Comparison of ENCODE assay signal across 19 cellular contexts in genomic region chr9:8717146-8717545, GRCh38.
"Had no signal": no experiment of that assay in that cellular context is flagged by ENCODE, and none has a peak within 500 bp of the region (broad histone marks: within the 10 kb centered on the region; RNA-seq: fewer than 3 reads in every experiment).

No MANE protein-coding gene starts in this region.

- H3K36me3 Mint-ChIP-seq: activated naive CD4-positive, alpha-beta T cell treated with anti-CD3 and anti-CD28 coated beads, Interleukin-2, amount 50 U/mL, for 24 hours had no signal

- H3K4me1 Mint-ChIP-seq: activated CD4-positive, alpha-beta T cell treated with anti-CD3 and anti-CD28 coated beads, Interleukin-2, amount 10 ng/mL, durations not matched to agents 7 days and 5 days; activated naive CD4-positive, alpha-beta T cell treated with anti-CD3 and anti-CD28 coated beads, Interleukin-2, amount 50 U/mL, for 24 hours had no signal

- H3K36me3 ChIP-seq: left lung had no signal

- H3K9me3 Mint-ChIP-seq: activated CD4-positive, alpha-beta T cell treated with anti-CD3 and anti-CD28 coated beads, Interleukin-2, amount 10 ng/mL, durations not matched to agents 7 days and 5 days; activated naive CD4-positive, alpha-beta T cell treated with anti-CD3 and anti-CD28 coated beads, Interleukin-2, amount 50 U/mL, for 24 hours; activated T-cell treated with anti-CD3 and anti-CD28 coated beads, Interleukin-2, amount 50 U/mL, for 24 hours; endodermal cell; neural crest cell; T-helper 1 cell treated with Interleukin-12 subunit alpha and Interleukin-12 subunit beta and Interleukin-4 antibody, amounts not matched to agents 30 μg/mL and 1 μg/mL, for 36 hours; type B pancreatic cell had no signal

- H3K27me3 Mint-ChIP-seq: activated CD4-positive, alpha-beta T cell treated with anti-CD3 and anti-CD28 coated beads, Interleukin-2, amount 10 ng/mL, durations not matched to agents 7 days and 5 days; activated naive CD4-positive, alpha-beta T cell treated with anti-CD3 and anti-CD28 coated beads, Interleukin-2, amount 50 U/mL, for 24 hours; activated T-cell treated with anti-CD3 and anti-CD28 coated beads, Interleukin-2, amount 50 U/mL, for 24 hours; progenitor cell of endocrine pancreas; type B pancreatic cell had no signal

- H3K27me3 ChIP-seq: body of pancreas, left lung, testis had no signal

- ATAC-seq: activated CD4-positive, CD25-positive, alpha-beta regulatory T cell treated with anti-CD3 and anti-CD28 coated beads, Interleukin-2, amount 50 U/mL, for 24 hours; activated CD8-positive, alpha-beta T cell treated with anti-CD3 and anti-CD28 coated beads, Interleukin-2, amount 10 ng/mL, durations not matched to agents 7 days and 5 days; body of pancreas; left lung had no signal

- H3K4me1 ChIP-seq: body of pancreas, left lung, testis had no signal

- H3K9me3 ChIP-seq: body of pancreas, left lung, testis had no signal

- H3K4me3 Mint-ChIP-seq: activated CD4-positive, alpha-beta T cell treated with anti-CD3 and anti-CD28 coated beads, Interleukin-2, amount 10 ng/mL, durations not matched to agents 7 days and 5 days; activated CD8-positive, alpha-beta T cell treated with anti-CD3 and anti-CD28 coated beads, Interleukin-2, amount 10 ng/mL, durations not matched to agents 7 days and 5 days; activated naive CD4-positive, alpha-beta T cell treated with anti-CD3 and anti-CD28 coated beads, Interleukin-2, amount 50 U/mL, for 24 hours; activated T-cell treated with anti-CD3 and anti-CD28 coated beads, Interleukin-2, amount 50 U/mL, for 24 hours; endodermal cell; neural crest cell; T-helper 1 cell treated with Interleukin-12 subunit alpha and Interleukin-12 subunit beta and Interleukin-4 antibody, amounts not matched to agents 30 μg/mL and 1 μg/mL, for 36 hours; type B pancreatic cell had no signal

- H3K27ac Mint-ChIP-seq: activated CD4-positive, alpha-beta T cell treated with anti-CD3 and anti-CD28 coated beads, Interleukin-2, amount 10 ng/mL, durations not matched to agents 7 days and 5 days; activated CD8-positive, alpha-beta T cell treated with anti-CD3 and anti-CD28 coated beads, Interleukin-2, amount 10 ng/mL, durations not matched to agents 7 days and 5 days; activated naive CD4-positive, alpha-beta T cell treated with anti-CD3 and anti-CD28 coated beads, Interleukin-2, amount 50 U/mL, for 24 hours; activated T-cell treated with anti-CD3 and anti-CD28 coated beads, Interleukin-2, amount 50 U/mL, for 24 hours; endodermal cell; progenitor cell of endocrine pancreas; T-helper 1 cell treated with Interleukin-12 subunit alpha and Interleukin-12 subunit beta and Interleukin-4 antibody, amounts not matched to agents 30 μg/mL and 1 μg/mL, for 36 hours; type B pancreatic cell had no signal

- FAIRE-seq: frontal cortex, keratinocyte had no signal

- DNase-seq: activated CD4-positive, alpha-beta T cell treated with anti-CD3 and anti-CD28 coated beads, Interleukin-2, amount 10 ng/mL, durations not matched to agents 7 days and 5 days; activated CD8-positive, alpha-beta T cell treated with anti-CD3 and anti-CD28 coated beads, Interleukin-2, amount 10 ng/mL, durations not matched to agents 7 days and 5 days; activated effector memory CD4-positive, alpha-beta T cell treated with Interleukin-2 at 50 U/mL for 16 hours; activated T-cell treated with anti-CD3 and anti-CD28 coated beads, Interleukin-2, amount 50 U/mL, for 24 hours; body of pancreas; endodermal cell; hypothalamus; left lung; stimulated activated CD4-positive, alpha-beta T cell treated with anti-CD3 and anti-CD28 coated beads, Interleukin-2, amount 100 ng/mL, for 24 hours; testis had no signal

- H3K4me3 ChIP-seq: body of pancreas, left lung, testis had no signal

- H3K27ac ChIP-seq: body of pancreas, epithelial cell of prostate, testis had no signal
